15 cellular contexts compared by ENCODE assay signal in genomic region chr2:37676274-37676673, GRCh38. TPM values are rescaled to one million over a fixed set of nuclear protein-coding genes. Genes with fewer than 3 reads are reported as not detected.
DNase-seq lines count a peak whose midpoint lies in the region; FAIRE-seq and TF ChIP-seq lines count a peak whose summit lies in the region.
"Had no signal": no experiment of that assay in that cellular context is flagged by ENCODE, and none has a peak within 500 bp of the region (broad histone marks: within the 10 kb centered on the region; RNA-seq: fewer than 3 reads in every experiment).

No MANE protein-coding gene starts in this region.

- H3K27ac ChIP-seq in keratinocyte (ENCODE audit: control insufficient read depth, insufficient read depth, low read length), result peak overlapping the region; percentile 74

- no peaks in the 10 kb centered on the region for H3K27me3 ChIP-seq in keratinocyte (ENCODE audit: control insufficient read depth, extremely low read depth, insufficient read depth, low read length)
- no peaks in the 10 kb centered on the region for H3K27me3 ChIP-seq in BE2C

- no peak overlapping the region for H3K9ac ChIP-seq in keratinocyte (ENCODE audit: control insufficient read depth, extremely low read depth, insufficient read depth, low read length)

- no peaks in the 10 kb centered on the region for H3K9me1 ChIP-seq in keratinocyte (ENCODE audit: control insufficient read depth, extremely low read depth, insufficient read depth, low read length)

- H3K4me3 ChIP-seq in keratinocyte (ENCODE audit: control insufficient read depth in 2 of 3, extremely low read depth in 1 of 3, insufficient read depth in 2 of 3, low read depth in 1 of 3, low read length in 3 of 3), result no peak overlapping the region
- H3K4me3 ChIP-seq in BE2C (ENCODE audit: low read depth, low read length), result no peak overlapping the region
- H3K4me3 ChIP-seq: BLaER1 treated with 17β-estradiol and CSF1 and Interleukin-3, amounts not matched to agents 10 nM and 100 nM had no signal

- peak; percentile 92 for FAIRE-seq in keratinocyte (lab: Jason Lieb, UNC)

- dilution Hi-C loops in keratinocyte (cut with MboI; ENCODE audit: extremely low pct_ligation_motif_present, low sequenced_read_pairs), result no loop called here

- TF ChIP-seq CTCF in keratinocyte (optimal IDR thresholded peaks at IDR 0.05 in 1 of 3, IDR thresholded peaks at IDR 0.05 in 1 of 3, conservative IDR thresholded peaks at IDR 0.05 in 1 of 3; ENCODE audit: extremely low read depth in 1 of 3, insufficient read depth in 2 of 3, low read length in 3 of 3) (no peak), BE2C (IDR thresholded peaks at IDR 0.05; ENCODE audit: low read depth, low read length) (no peak)

- H3K36me3 ChIP-seq in keratinocyte (ENCODE audit: control insufficient read depth in 2 of 2, extremely low read depth in 1 of 2, insufficient read depth in 2 of 2, low read length in 2 of 2) (no peaks in the 10 kb centered on the region), BE2C (no peaks in the 10 kb centered on the region)
- H3K36me3 ChIP-seq: BLaER1 treated with 17β-estradiol and CSF1 and Interleukin-3, amounts not matched to agents 10 nM and 100 nM had no signal

- peaks cover 27% of the 10 kb centered on the region for H3K4me1 ChIP-seq in keratinocyte (ENCODE audit: control insufficient read depth, extremely low read depth, insufficient read depth, low read length)
- peaks cover 6% of the 10 kb centered on the region; the same call in 1 of the 2 replicates for H3K4me1 ChIP-seq in BE2C

- H2AFZ ChIP-seq in keratinocyte (ENCODE audit: control insufficient read depth, low read length), result no peak overlapping the region

- peaks cover 1% of the 10 kb centered on the region for H3K79me2 ChIP-seq in keratinocyte (ENCODE audit: control insufficient read depth, insufficient read depth, low read length)

- TF ChIP-seq POLR2A in erythroblast (IDR thresholded peaks at IDR 0.05; ENCODE audit: low read length), result no peak

- peak; percentile 42 for DNase-seq in EH (ENCODE audit: low read depth)
- peak; percentile 77 for DNase-seq in M059J (ENCODE audit: low read depth)
- peak; percentile 77 for DNase-seq in astrocyte of the hippocampus (ENCODE audit: low read depth, low spot score)
- peak; percentile 54 for DNase-seq in keratinocyte (ENCODE audit: low read depth, low spot score)
- no peak for DNase-seq in BE2C
- no peak for DNase-seq in GOT3 (lab: John Stamatoyannopoulos, UW)
- no peak for DNase-seq in erythroblast (lab: John Stamatoyannopoulos, UW)
- no peak for DNase-seq in DMS153 treated with DMSO at 0.1 percent for 48 hours (lab: John Stamatoyannopoulos, UW; ENCODE audit: unreplicated experiment)
- DNase-seq: activated CD4-positive, alpha-beta T cell treated with anti-CD3 and anti-CD28 coated beads, Interleukin-2, amount 50 U/mL, for 4 hours; central memory CD4-positive, alpha-beta T cell; NCI-H345; retina; stimulated activated naive CD4-positive, alpha-beta T cell treated with Interleukin-2 at 50 U/mL for 16 hours; T-helper 17 cell had no signal

- peak overlapping the region; percentile 49 for H3K4me2 ChIP-seq in keratinocyte (ENCODE audit: control insufficient read depth, extremely low read depth, insufficient read depth, low read depth, low read length)

- H4K20me1 ChIP-seq in keratinocyte (ENCODE audit: control insufficient read depth, extremely low read depth, insufficient read depth, low read length), result no peaks in the 10 kb centered on the region

- H3K9me3 ChIP-seq in keratinocyte (ENCODE audit: control insufficient read depth, low read depth, low read length), result no peaks in the 10 kb centered on the region
- no peaks in the 10 kb centered on the region for H3K9me3 ChIP-seq in BE2C

RNA-seq across cellular contexts. Expression of gene CDC42EP3, which starts 4.8 kb away (rescaled TPM):
- total RNA-seq in M059J (2014; rRNA removed; shearing (Covaris generic)), result 63.4 and 78.4 TPM in 2 replicates
- polyA plus RNA-seq in keratinocyte, result 24.1 to 50.7 TPM (median 34.6 TPM) in 3 replicates
- 4.3 TPM for polyA plus RNA-seq in keratinocyte (2011; ENCODE audit: low read depth)
- 39.4 and 54.8 TPM in 2 replicates for polyA plus RNA-seq in keratinocyte (2011; cell fraction: cytosol; rRNA removed)
- polyA plus RNA-seq in keratinocyte (2011; cell fraction: nucleus; rRNA removed), result 45.1 and 47.2 TPM in 2 replicates
- polyA plus RNA-seq in keratinocyte (2012; ENCODE audit: low replicate concordance), result 16.4 and 22.4 TPM in 2 replicates
- polyA minus RNA-seq in keratinocyte, result 32.5 to 52.2 TPM (median 33.1 TPM) in 3 replicates
- 24.0 TPM for polyA minus RNA-seq in keratinocyte (2011; cell fraction: cytosol; rRNA and poly(A)+ RNA removed)
- 17.2 and 39.7 TPM in 2 replicates for polyA minus RNA-seq in keratinocyte (2011; cell fraction: nucleus; rRNA and poly(A)+ RNA removed)
- 131 TPM for polyA plus RNA-seq in BE2C (2012; ENCODE audit: insufficient read depth, insufficient read length, low read depth)

Comparison
In these comparisons a context has a peak if more than half of its experiments do, and no peak if none do; other contexts are left out.
1. DNase-seq: peak in EH (single experiment), M059J (single experiment), astrocyte of the hippocampus (single experiment) and keratinocyte (single experiment); none in BE2C (single experiment), GOT3 (single experiment), erythroblast (0 of 2) and DMS153 treated with DMSO at 0.1 percent for 48 hours (single experiment).